Comparison of ENCODE assay signal across 2 cellular contexts in the genomic region with DNA sequence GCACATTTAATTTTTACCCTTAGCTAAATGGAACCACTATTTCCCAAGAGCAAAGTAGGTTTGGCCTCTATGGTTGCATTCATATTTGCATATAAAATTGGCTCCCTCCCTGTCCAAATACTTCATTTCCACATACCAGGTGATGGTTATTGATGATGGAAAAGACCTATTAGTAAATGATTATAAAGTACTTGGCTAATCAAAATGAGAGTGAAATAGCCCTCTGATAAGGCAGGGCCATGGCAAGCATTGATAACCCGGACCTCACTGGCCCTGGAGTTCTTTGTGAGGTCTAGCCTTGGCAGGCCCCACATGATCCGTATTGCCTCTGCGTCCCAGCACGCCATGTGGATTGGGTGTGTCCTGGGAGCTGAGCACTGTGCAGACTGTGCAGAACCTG.
TF ChIP-seq lines count a peak whose summit lies in the region.

No MANE protein-coding gene starts in this region.

TF ChIP-seq in liver, 16 proteins besides CTCF, POLR2A, EP300 and RAD21 (continued from another document):
- TF ChIP-seq, protein P1, sequence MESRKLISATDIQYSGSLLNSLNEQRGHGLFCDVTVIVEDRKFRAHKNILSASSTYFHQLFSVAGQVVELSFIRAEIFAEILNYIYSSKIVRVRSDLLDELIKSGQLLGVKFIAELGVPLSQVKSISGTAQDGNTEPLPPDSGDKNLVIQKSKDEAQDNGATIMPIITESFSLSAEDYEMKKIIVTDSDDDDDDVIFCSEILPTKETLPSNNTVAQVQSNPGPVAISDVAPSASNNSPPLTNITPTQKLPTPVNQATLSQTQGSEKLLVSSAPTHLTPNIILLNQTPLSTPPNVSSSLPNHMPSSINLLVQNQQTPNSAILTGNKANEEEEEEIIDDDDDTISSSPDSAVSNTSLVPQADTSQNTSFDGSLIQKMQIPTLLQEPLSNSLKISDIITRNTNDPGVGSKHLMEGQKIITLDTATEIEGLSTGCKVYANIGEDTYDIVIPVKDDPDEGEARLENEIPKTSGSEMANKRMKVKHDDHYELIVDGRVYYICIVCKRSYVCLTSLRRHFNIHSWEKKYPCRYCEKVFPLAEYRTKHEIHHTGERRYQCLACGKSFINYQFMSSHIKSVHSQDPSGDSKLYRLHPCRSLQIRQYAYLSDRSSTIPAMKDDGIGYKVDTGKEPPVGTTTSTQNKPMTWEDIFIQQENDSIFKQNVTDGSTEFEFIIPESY (IDR thresholded peaks at IDR 0.05) = peak; percentile 73
- TF ChIP-seq NR2F2 (IDR thresholded peaks at IDR 0.05) (no peak), REST (IDR thresholded peaks at IDR 0.05) (peak; percentile 49), YY1 (IDR thresholded peaks at IDR 0.05) (peak; percentile 61), HNF4G (IDR thresholded peaks at IDR 0.05) (no peak), EGR1 (IDR thresholded peaks at IDR 0.05; ENCODE audit: low read depth in 2 of 2) (no peak)

TF ChIP-seq in HepG2, 621 proteins besides CTCF, POLR2A, EP300 and RAD21 (continued from another document):
- TF ChIP-seq ZBTB44 (CRISPR knock-in tag; IDR thresholded peaks at IDR 0.05) = no peak
- no peak for TF ChIP-seq SRY (CRISPR knock-in tag; IDR thresholded peaks at IDR 0.05)
- TF ChIP-seq ZNF350 (CRISPR knock-in tag; IDR thresholded peaks at IDR 0.05; ENCODE audit: borderline replicate concordance, low read depth) = no peak
- no peak for TF ChIP-seq PHF21A (CRISPR knock-in tag; IDR thresholded peaks at IDR 0.05)
- TF ChIP-seq ZNF567 (CRISPR knock-in tag; IDR thresholded peaks at IDR 0.05; ENCODE audit: borderline replicate concordance) = no peak
- no peak for TF ChIP-seq ZFY (CRISPR knock-in tag; IDR thresholded peaks at IDR 0.05)
- no peak for TF ChIP-seq ZNF850 (CRISPR knock-in tag; conservative IDR thresholded peaks at IDR 0.05)
- TF ChIP-seq ZNF839 (CRISPR knock-in tag; IDR thresholded peaks at IDR 0.05; ENCODE audit: borderline replicate concordance) = no peak
- no peak for TF ChIP-seq WIZ (CRISPR knock-in tag; IDR thresholded peaks at IDR 0.05)
- TF ChIP-seq, protein P2, sequence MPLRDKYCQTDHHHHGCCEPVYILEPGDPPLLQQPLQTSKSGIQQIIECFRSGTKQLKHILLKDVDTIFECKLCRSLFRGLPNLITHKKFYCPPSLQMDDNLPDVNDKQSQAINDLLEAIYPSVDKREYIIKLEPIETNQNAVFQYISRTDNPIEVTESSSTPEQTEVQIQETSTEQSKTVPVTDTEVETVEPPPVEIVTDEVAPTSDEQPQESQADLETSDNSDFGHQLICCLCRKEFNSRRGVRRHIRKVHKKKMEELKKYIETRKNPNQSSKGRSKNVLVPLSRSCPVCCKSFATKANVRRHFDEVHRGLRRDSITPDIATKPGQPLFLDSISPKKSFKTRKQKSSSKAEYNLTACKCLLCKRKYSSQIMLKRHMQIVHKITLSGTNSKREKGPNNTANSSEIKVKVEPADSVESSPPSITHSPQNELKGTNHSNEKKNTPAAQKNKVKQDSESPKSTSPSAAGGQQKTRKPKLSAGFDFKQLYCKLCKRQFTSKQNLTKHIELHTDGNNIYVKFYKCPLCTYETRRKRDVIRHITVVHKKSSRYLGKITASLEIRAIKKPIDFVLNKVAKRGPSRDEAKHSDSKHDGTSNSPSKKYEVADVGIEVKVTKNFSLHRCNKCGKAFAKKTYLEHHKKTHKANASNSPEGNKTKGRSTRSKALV (CRISPR knock-in tag; IDR thresholded peaks at IDR 0.05) = no peak
- TF ChIP-seq ZNF383 (CRISPR knock-in tag; IDR thresholded peaks at IDR 0.05; ENCODE audit: borderline replicate concordance) = no peak
- no peak for TF ChIP-seq SYNCRIP (IDR thresholded peaks at IDR 0.05; ENCODE audit: insufficient read depth, low read depth, low read length)
- TF ChIP-seq RXRB (CRISPR knock-in tag; IDR thresholded peaks at IDR 0.05; ENCODE audit: borderline replicate concordance) = no peak
- TF ChIP-seq, protein P3, sequence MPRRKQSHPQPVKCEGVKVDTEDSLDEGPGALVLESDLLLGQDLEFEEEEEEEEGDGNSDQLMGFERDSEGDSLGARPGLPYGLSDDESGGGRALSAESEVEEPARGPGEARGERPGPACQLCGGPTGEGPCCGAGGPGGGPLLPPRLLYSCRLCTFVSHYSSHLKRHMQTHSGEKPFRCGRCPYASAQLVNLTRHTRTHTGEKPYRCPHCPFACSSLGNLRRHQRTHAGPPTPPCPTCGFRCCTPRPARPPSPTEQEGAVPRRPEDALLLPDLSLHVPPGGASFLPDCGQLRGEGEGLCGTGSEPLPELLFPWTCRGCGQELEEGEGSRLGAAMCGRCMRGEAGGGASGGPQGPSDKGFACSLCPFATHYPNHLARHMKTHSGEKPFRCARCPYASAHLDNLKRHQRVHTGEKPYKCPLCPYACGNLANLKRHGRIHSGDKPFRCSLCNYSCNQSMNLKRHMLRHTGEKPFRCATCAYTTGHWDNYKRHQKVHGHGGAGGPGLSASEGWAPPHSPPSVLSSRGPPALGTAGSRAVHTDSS (CRISPR knock-in tag; conservative IDR thresholded peaks at IDR 0.05) = no peak
- TF ChIP-seq ZNF543 (CRISPR knock-in tag; IDR thresholded peaks at IDR 0.05) = no peak
